1 cellular context compared by ENCODE assay signal in genomic region chr11:57513446-57513795, GRCh38.
TF ChIP-seq lines count a peak whose summit lies in the region.

No MANE protein-coding gene starts in this region.

TF ChIP-seq in H1, 55 proteins besides CTCF, POLR2A, EP300 and RAD21:
- TF ChIP-seq EZH2 (IDR thresholded peaks at IDR 0.05; ENCODE audit: low read depth, low read length, severe bottlenecking) (no peak), YY1 (IDR thresholded peaks at IDR 0.05; ENCODE audit: low read depth, low read length) (no peak), RFX5 (IDR thresholded peaks at IDR 0.05; ENCODE audit: borderline replicate concordance, low read depth, low read length) (no peak)
